8 cellular contexts compared by ENCODE assay signal in the genomic region with DNA sequence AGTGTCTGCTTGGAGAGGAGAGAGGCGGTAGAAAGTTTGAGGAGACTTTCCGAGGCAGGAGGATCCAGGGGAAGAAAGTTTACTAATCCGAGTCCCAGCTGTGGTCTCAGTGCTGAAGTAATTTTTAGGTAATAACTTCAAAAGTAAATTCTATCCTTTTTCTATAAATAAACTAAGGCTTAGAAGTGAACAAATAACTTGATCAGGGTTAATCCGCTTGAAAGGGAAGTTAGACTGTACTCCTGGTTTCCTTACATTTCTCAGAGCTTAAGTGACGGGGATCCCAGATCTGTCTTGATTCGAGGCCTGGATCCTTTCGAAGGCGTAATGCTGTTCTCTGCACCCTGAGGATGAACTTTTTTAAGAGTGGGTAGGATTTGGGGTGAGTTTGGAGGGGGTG. TPM values are rescaled to one million over a fixed set of nuclear protein-coding genes. Genes with fewer than 3 reads are reported as not detected.
DNase-seq lines count a peak whose midpoint lies in the region; ATAC-seq lines count a peak whose summit lies in the region.

No MANE protein-coding gene starts in this region.

- H3K4me3 Mint-ChIP-seq in T-helper 1 cell treated with Interleukin-12 subunit alpha and Interleukin-12 subunit beta and Interleukin-4 antibody, amounts not matched to agents 30 μg/mL and 1 μg/mL, for 36 hours: peak overlapping the region; percentile 96
- peak overlapping the region; percentile 93 for H3K4me3 Mint-ChIP-seq in activated CD4-positive, alpha-beta memory T cell treated with anti-CD3 and anti-CD28 coated beads for 36 hours
- peak overlapping the region; percentile 95 to 96 for H3K4me3 Mint-ChIP-seq in stimulated activated naive B cell treated with anti-CD40 and anti-IgM and Interleukin-4, amounts not matched to agents 10 μg/mL and 1 μg/mL and 100 μg/mL, for 72 hours

- no peak for DNase-seq in T-helper 1 cell
- no peak for DNase-seq in activated CD4-positive, alpha-beta memory T cell treated with anti-CD3 and anti-CD28 coated beads for 36 hours
- DNase-seq in stimulated activated naive B cell treated with anti-CD40 and anti-IgM and Interleukin-4, amounts not matched to agents 10 μg/mL and 1 μg/mL and 100 μg/mL, for 72 hours: no peak
- DNase-seq in OCI-M1 (lab: John Stamatoyannopoulos, UW): no peak
- DNase-seq in mucosa of gallbladder (ENCODE audit: low spot score): no peak

- H3K4me3 ChIP-seq in iPS-11a (ENCODE audit: low read depth, low read length): peak overlapping the region; percentile 86

- POLR2A ChIA-PET in activated CD4-positive, alpha-beta memory T cell treated with anti-CD3 and anti-CD28 coated beads for 36 hours (lab: Charles Lee): interaction anchor here (0.8 kb wide), 1 partner anchor 99 kb away, joined by 4 read pairs; no protein-coding TSS in a partner anchor

- H3K9me3 Mint-ChIP-seq in T-helper 1 cell treated with Interleukin-12 subunit alpha and Interleukin-12 subunit beta and Interleukin-4 antibody, amounts not matched to agents 30 μg/mL and 1 μg/mL, for 36 hours: no peaks in the 10 kb centered on the region
- H3K9me3 Mint-ChIP-seq in activated CD4-positive, alpha-beta memory T cell treated with anti-CD3 and anti-CD28 coated beads for 36 hours: no peaks in the 10 kb centered on the region
- H3K9me3 Mint-ChIP-seq in stimulated activated naive B cell treated with anti-CD40 and anti-IgM and Interleukin-4, amounts not matched to agents 10 μg/mL and 1 μg/mL and 100 μg/mL, for 72 hours: no peaks in the 10 kb centered on the region

- peaks cover 4% of the 10 kb centered on the region for H3K27me3 Mint-ChIP-seq in T-helper 1 cell treated with Interleukin-12 subunit alpha and Interleukin-12 subunit beta and Interleukin-4 antibody, amounts not matched to agents 30 μg/mL and 1 μg/mL, for 36 hours (ENCODE audit: low read depth)
- H3K27me3 Mint-ChIP-seq in activated CD4-positive, alpha-beta memory T cell treated with anti-CD3 and anti-CD28 coated beads for 36 hours: no peaks in the 10 kb centered on the region
- no peaks in the 10 kb centered on the region for H3K27me3 Mint-ChIP-seq in stimulated activated naive B cell treated with anti-CD40 and anti-IgM and Interleukin-4, amounts not matched to agents 10 μg/mL and 1 μg/mL and 100 μg/mL, for 72 hours

- ATAC-seq in stimulated activated naive B cell treated with anti-CD40 and anti-IgM and Interleukin-4, amounts not matched to agents 10 μg/mL and 1 μg/mL and 100 μg/mL, for 72 hours (replicated peaks): no peak
- no peak for ATAC-seq in GM21737 (IDR thresholded peaks at IDR 0.05; ENCODE audit: unreplicated experiment)

- peaks cover 28% of the 10 kb centered on the region for H3K36me3 Mint-ChIP-seq in T-helper 1 cell treated with Interleukin-12 subunit alpha and Interleukin-12 subunit beta and Interleukin-4 antibody, amounts not matched to agents 30 μg/mL and 1 μg/mL, for 36 hours (ENCODE audit: low read depth)
- peaks cover 29% of the 10 kb centered on the region for H3K36me3 Mint-ChIP-seq in activated CD4-positive, alpha-beta memory T cell treated with anti-CD3 and anti-CD28 coated beads for 36 hours
- peaks cover 43 to 51% of the 10 kb centered on the region in 2 donors for H3K36me3 Mint-ChIP-seq in stimulated activated naive B cell treated with anti-CD40 and anti-IgM and Interleukin-4, amounts not matched to agents 10 μg/mL and 1 μg/mL and 100 μg/mL, for 72 hours

- peaks cover 46% of the 10 kb centered on the region for H3K4me1 Mint-ChIP-seq in T-helper 1 cell treated with Interleukin-12 subunit alpha and Interleukin-12 subunit beta and Interleukin-4 antibody, amounts not matched to agents 30 μg/mL and 1 μg/mL, for 36 hours (ENCODE audit: low read depth)
- peaks cover 60% of the 10 kb centered on the region for H3K4me1 Mint-ChIP-seq in activated CD4-positive, alpha-beta memory T cell treated with anti-CD3 and anti-CD28 coated beads for 36 hours (ENCODE audit: low read depth)
- H3K4me1 Mint-ChIP-seq in stimulated activated naive B cell treated with anti-CD40 and anti-IgM and Interleukin-4, amounts not matched to agents 10 μg/mL and 1 μg/mL and 100 μg/mL, for 72 hours: peaks cover 42 to 69% of the 10 kb centered on the region in 2 donors

- intact Hi-C loops in activated CD4-positive, alpha-beta memory T cell treated with anti-CD3 and anti-CD28 coated beads for 36 hours (cut with micrococcal nuclease): loop anchor here (5.0 kb wide), 1 partner anchor 137 kb away; no protein-coding TSS in a partner anchor

- CTCF ChIA-PET in activated CD4-positive, alpha-beta memory T cell treated with anti-CD3 and anti-CD28 coated beads for 36 hours (lab: Charles Lee): interaction anchor here (1.4 to 2.7 kb wide), 4 partner anchors 8 to 139 kb away, joined by 3 to 19 read pairs (median 9); no protein-coding TSS in a partner anchor

- H3K27ac Mint-ChIP-seq in T-helper 1 cell treated with Interleukin-12 subunit alpha and Interleukin-12 subunit beta and Interleukin-4 antibody, amounts not matched to agents 30 μg/mL and 1 μg/mL, for 36 hours: peak overlapping the region; percentile 91
- no peak overlapping the region for H3K27ac Mint-ChIP-seq in activated CD4-positive, alpha-beta memory T cell treated with anti-CD3 and anti-CD28 coated beads for 36 hours
- H3K27ac Mint-ChIP-seq in stimulated activated naive B cell treated with anti-CD40 and anti-IgM and Interleukin-4, amounts not matched to agents 10 μg/mL and 1 μg/mL and 100 μg/mL, for 72 hours: peak overlapping the region; percentile 94

RNA-seq across cellular contexts. Expression of gene STK35, which starts 2.6 kb away (rescaled TPM):
- 10 to 100 TPM; 18.0 to 18.1 TPM for total RNA-seq in activated CD4-positive, alpha-beta memory T cell treated with anti-CD3 and anti-CD28 coated beads for 36 hours
- total RNA-seq in mucosa of gallbladder: 21.0 TPM
